8 cellular contexts compared by ENCODE assay signal in genomic region chr10:18238875-18239485, GRCh38.
DNase-seq lines count a peak whose midpoint lies in the region; ATAC-seq and TF ChIP-seq lines count a peak whose summit lies in the region.

No MANE protein-coding gene starts in this region.

- H3K36me3 Mint-ChIP-seq in HFFc6 (ENCODE audit: low read depth), result no peaks in the 10 kb centered on the region
- no peaks in the 10 kb centered on the region for H3K36me3 Mint-ChIP-seq in activated CD4-positive, alpha-beta T cell treated with anti-CD3 and anti-CD28 coated beads for 36 hours (ENCODE audit: low read depth)

- H3K27ac Mint-ChIP-seq in HFFc6, result no peak overlapping the region
- no peak overlapping the region for H3K27ac Mint-ChIP-seq in activated CD4-positive, alpha-beta T cell treated with anti-CD3 and anti-CD28 coated beads for 36 hours

- H3K27me3 ChIP-seq in WERI-Rb-1 (ENCODE audit: insufficient read depth, low read depth, severe bottlenecking) (no peaks in the 10 kb centered on the region), vagina (no peaks in the 10 kb centered on the region)

- H3K4me3 Mint-ChIP-seq in HFFc6, result no peak overlapping the region
- no peak overlapping the region for H3K4me3 Mint-ChIP-seq in activated CD4-positive, alpha-beta T cell treated with anti-CD3 and anti-CD28 coated beads for 36 hours

- H3K27ac ChIP-seq in WERI-Rb-1 (no peak overlapping the region), vagina (no peak overlapping the region)

- no peak for TF ChIP-seq POLR2A in vagina (IDR thresholded peaks at IDR 0.05)

- intact Hi-C loops in vagina (cut with DNase I), result no loop called here
- intact Hi-C loops in activated CD4-positive, alpha-beta T cell treated with anti-CD3 and anti-CD28 coated beads for 36 hours (cut with DNase I, micrococcal nuclease), result loop anchor here in 1 of 2 experiments (2.0 to 5.0 kb wide), 5 partner anchors 137 to 632 kb away; no protein-coding TSS in a partner anchor

- no peak overlapping the region for H3K4me3 ChIP-seq in WERI-Rb-1 (ENCODE audit: low read depth, low read length)
- H3K4me3 ChIP-seq in vagina, result no peak overlapping the region

- CTCF ChIA-PET in activated CD4-positive, alpha-beta T cell treated with anti-CD3 and anti-CD28 coated beads for 36 hours (lab: Charles Lee), result interaction anchor here (0.6 to 0.9 kb wide), 3 partner anchors 11 to 86 kb away, joined by 3 to 4 read pairs (median 3); no protein-coding TSS in a partner anchor

- H3K9me3 ChIP-seq in WERI-Rb-1 (ENCODE audit: severe bottlenecking) (no peaks in the 10 kb centered on the region), vagina (no peaks in the 10 kb centered on the region)

- peaks cover 5% of the 10 kb centered on the region; the same call in 1 of the 2 replicates for H3K9me3 Mint-ChIP-seq in HFFc6
- H3K9me3 Mint-ChIP-seq in activated CD4-positive, alpha-beta T cell treated with anti-CD3 and anti-CD28 coated beads for 36 hours (ENCODE audit: low read depth), result no peaks in the 10 kb centered on the region

- DNase-seq in DMS114 treated with DMSO at 0.1 percent for 48 hours (lab: John Stamatoyannopoulos, UW; ENCODE audit: unreplicated experiment) (peak; percentile 13), HFFc6 (peak; percentile 30), WERI-Rb-1 (no peak), iPS-NIHi11 (ENCODE audit: low spot score) (peak; percentile 53), vagina (ENCODE audit: extremely low spot score in 2 of 2) (peak in 1 of 2 donors; percentile 8), DMS153 (lab: John Stamatoyannopoulos, UW) (no peak), NCI-H2196 treated with DMSO at 0.1 percent for 48 hours (lab: John Stamatoyannopoulos, UW; ENCODE audit: unreplicated experiment) (no peak)
- DNase-seq in activated CD4-positive, alpha-beta T cell treated with anti-CD3 and anti-CD28 coated beads for 36 hours, result no peak

- TF ChIP-seq CTCF in HFFc6 (IDR thresholded peaks at IDR 0.05), result peak; percentile 87
- TF ChIP-seq CTCF in WERI-Rb-1 (IDR thresholded peaks at IDR 0.05; ENCODE audit: low read depth, low read length), result 0 out of 2 replicates have a peak, but pooled peaks have one; percentile 24
- peak in 2 of 3 experiments; percentile 31 to 52 for TF ChIP-seq CTCF in vagina (IDR thresholded peaks at IDR 0.05)

- POLR2A ChIA-PET in activated CD4-positive, alpha-beta T cell treated with anti-CD3 and anti-CD28 coated beads for 36 hours (lab: Charles Lee), result no interaction called here

- ATAC-seq in activated CD4-positive, alpha-beta T cell treated with anti-CD3 and anti-CD28 coated beads for 36 hours, result no peak

- H3K36me3 ChIP-seq in WERI-Rb-1 (no peaks in the 10 kb centered on the region), vagina (no peaks in the 10 kb centered on the region)

- H3K4me1 Mint-ChIP-seq in HFFc6 (ENCODE audit: low read depth), result peaks cover 9% of the 10 kb centered on the region
- no peaks in the 10 kb centered on the region for H3K4me1 Mint-ChIP-seq in activated CD4-positive, alpha-beta T cell treated with anti-CD3 and anti-CD28 coated beads for 36 hours

- no peaks in the 10 kb centered on the region for H3K4me1 ChIP-seq in vagina

- peaks cover 4% of the 10 kb centered on the region for H3K27me3 Mint-ChIP-seq in HFFc6 (ENCODE audit: insufficient read depth)
- peaks cover 9% of the 10 kb centered on the region for H3K27me3 Mint-ChIP-seq in activated CD4-positive, alpha-beta T cell treated with anti-CD3 and anti-CD28 coated beads for 36 hours

Comparison
In these comparisons a context has a peak if more than half of its experiments do, and no peak if none do; other contexts are left out.
1. DNase-seq: peak in DMS114 treated with DMSO at 0.1 percent for 48 hours (single experiment), HFFc6 (single experiment) and iPS-NIHi11 (single experiment); none in WERI-Rb-1 (single experiment), activated CD4-positive, alpha-beta T cell treated with anti-CD3 and anti-CD28 coated beads for 36 hours (single experiment), DMS153 (single experiment) and NCI-H2196 treated with DMSO at 0.1 percent for 48 hours (single experiment).
2. CTCF ChIP-seq: peak in every context shown above with its lines; median percentile 87 in HFFc6; 42 in vagina; 24 in WERI-Rb-1.